In genomic region chr5:80408976-80409926, GRCh38 we compare ENCODE assay signal across 1 cellular context.
TF ChIP-seq lines count a peak whose summit lies in the region.

No MANE protein-coding gene starts in this region.

TF ChIP-seq in A549, 52 proteins besides CTCF, POLR2A, EP300 and RAD21 (continued from another document):
- no peak for TF ChIP-seq HMGXB4 (CRISPR knock-in tag; IDR thresholded peaks at IDR 0.05; ENCODE audit: borderline replicate concordance)
- no peak for TF ChIP-seq ESRRA (IDR thresholded peaks at IDR 0.05; ENCODE audit: borderline replicate concordance, low read length)
- TF ChIP-seq, protein P1, sequence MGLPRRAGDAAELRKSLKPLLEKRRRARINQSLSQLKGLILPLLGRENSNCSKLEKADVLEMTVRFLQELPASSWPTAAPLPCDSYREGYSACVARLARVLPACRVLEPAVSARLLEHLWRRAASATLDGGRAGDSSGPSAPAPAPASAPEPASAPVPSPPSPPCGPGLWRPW (IDR thresholded peaks at IDR 0.05): no peak
